27 cellular contexts compared by ENCODE assay signal in genomic region chr1:238111081-238111480, GRCh38.
"Had no signal": no experiment of that assay in that cellular context is flagged by ENCODE, and none has a peak within 500 bp of the region (broad histone marks: within the 10 kb centered on the region; RNA-seq: fewer than 3 reads in every experiment).

No MANE protein-coding gene starts in this region.

- DNase-seq: dermis blood vessel endothelial cell; effector memory CD4-positive, alpha-beta T cell; foreskin keratinocyte; glutamatergic neuron; heart right ventricle; hippocampal formation; left cardiac atrium; left lung; mesendoderm; midbrain; naive thymus-derived CD4-positive, alpha-beta T cell; occipital lobe; ovary; right lobe of liver; small intestine; stimulated activated CD4-positive, alpha-beta T cell treated with anti-CD3 and anti-CD28 coated beads, Interleukin-12 subunit alpha, Interleukin-12 subunit beta, amount 100 ng/mL, for 4 hours; stimulated activated CD4-positive, alpha-beta T cell treated with anti-CD3 and anti-CD28 coated beads, Interleukin-1b, Interleukin-23, amount 100 ng/mL, for 48 hours; stimulated activated CD4-positive, alpha-beta T cell treated with anti-CD3 and anti-CD28 coated beads, Interleukin-4, amount 100 ng/mL, for 1 hour; stimulated activated CD8-positive, alpha-beta memory T cell treated with anti-CD3 and anti-CD28 coated beads, Interleukin-4, amount 100 ng/mL, for 48 hours; stimulated activated naive CD4-positive, alpha-beta T cell treated with Interleukin-2 at 50 U/mL for 16 hours; stomach; thyroid gland; trophoblast cell had no signal

- H3K4me3 ChIP-seq: coronary artery, esophagus muscularis mucosa, heart right ventricle, left lung, ovary, right lobe of liver, stomach, thyroid gland, vagina had no signal

- H3K4me1 Mint-ChIP-seq: naive thymus-derived CD4-positive, alpha-beta T cell; nephron had no signal

- H3K36me3 ChIP-seq: esophagus muscularis mucosa, heart right ventricle, left lung, ovary, right lobe of liver, stomach, thyroid gland, vagina had no signal

- ATAC-seq: foreskin keratinocyte; heart right ventricle; left lung; naive thymus-derived CD4-positive, alpha-beta T cell; right lobe of liver had no signal

- H3K9me3 Mint-ChIP-seq: nephron had no signal

- H3K27me3 Mint-ChIP-seq: naive thymus-derived CD4-positive, alpha-beta T cell had no signal

- H3K9me3 ChIP-seq: esophagus muscularis mucosa, heart right ventricle, left lung, ovary, right lobe of liver, stomach, thyroid gland, vagina had no signal

- H3K27me3 ChIP-seq: esophagus muscularis mucosa, foreskin keratinocyte, heart right ventricle, left lung, ovary, right lobe of liver, stomach, thyroid gland, vagina had no signal

- H3K36me3 Mint-ChIP-seq: naive thymus-derived CD4-positive, alpha-beta T cell had no signal

- H3K4me3 Mint-ChIP-seq: naive thymus-derived CD4-positive, alpha-beta T cell; nephron had no signal

- H3K27ac Mint-ChIP-seq: naive thymus-derived CD4-positive, alpha-beta T cell; nephron had no signal

- H3K27ac ChIP-seq: coronary artery, esophagus muscularis mucosa, foreskin keratinocyte, heart right ventricle, left lung, ovary, right lobe of liver, stomach, thyroid gland, vagina had no signal

- H3K4me1 ChIP-seq: foreskin keratinocyte, heart right ventricle, left lung, right lobe of liver, stomach, thyroid gland, vagina had no signal
